Comparison of ENCODE assay signal across 24 cellular contexts in the genomic region with DNA sequence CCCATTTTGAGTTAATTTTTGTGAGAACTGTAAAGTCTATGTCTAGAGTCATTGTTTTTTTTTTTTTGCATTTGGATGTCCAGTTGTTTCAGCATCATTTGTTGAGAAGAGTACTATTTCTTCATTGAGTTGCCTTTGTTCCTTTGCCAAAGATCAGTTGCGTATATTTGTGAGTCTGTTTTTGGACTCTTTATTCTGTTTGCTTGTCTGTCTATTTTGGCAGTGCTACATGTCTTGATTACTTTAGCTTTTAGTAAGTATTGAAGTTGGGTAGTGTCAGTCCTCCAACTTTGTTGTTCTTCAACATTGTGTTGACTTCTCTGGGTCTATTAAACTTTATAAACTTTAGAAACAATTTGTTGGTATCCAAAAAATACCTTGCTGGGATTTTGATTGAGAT.
"Had no signal": no experiment of that assay in that cellular context is flagged by ENCODE, and none has a peak within 500 bp of the region (broad histone marks: within the 10 kb centered on the region; RNA-seq: fewer than 3 reads in every experiment).

No MANE protein-coding gene starts in this region.

- H3K36me3 ChIP-seq: uterus had no signal

- H3K4me3 ChIP-seq: stomach, suprapubic skin, testis, thoracic aorta, thyroid gland, tibial artery, tibial nerve, transverse colon, upper lobe of left lung, upper lobe of right lung, uterus, vagina had no signal

- DNase-seq: stimulated activated CD4-positive, alpha-beta T cell treated with anti-CD3 and anti-CD28 coated beads, Interleukin-2, amount 100 ng/mL, for 48 hours; stimulated activated CD4-positive, alpha-beta T cell treated with anti-CD3 and anti-CD28 coated beads, Interleukin-4, amount 100 ng/mL, for 1 hour; stimulated activated CD4-positive, alpha-beta T cell treated with anti-CD3 and anti-CD28 coated beads, Interleukin-4, amount 100 ng/mL, for 24 hours; stimulated activated CD4-positive, alpha-beta T cell treated with anti-CD3 and anti-CD28 coated beads, Interleukin-4, amount 100 ng/mL, for 4 hours; stimulated activated CD8-positive, alpha-beta memory T cell treated with anti-CD3 and anti-CD28 coated beads, Interleukin-4, amount 100 ng/mL, for 48 hours; stimulated activated naive B cell treated with anti-CD40 and anti-IgM and Interleukin-4, amounts not matched to agents 10 μg/mL and 1 μg/mL and 100 μg/mL, for 72 hours; stimulated activated naive CD4-positive, alpha-beta T cell; stimulated activated naive CD4-positive, alpha-beta T cell treated with Interleukin-2 at 50 U/mL for 16 hours; stimulated activated naive CD8-positive, alpha-beta T cell treated with anti-CD3 and anti-CD28 coated beads, Interleukin-15, amount 100 ng/mL, for 72 hours; stimulated activated naive CD8-positive, alpha-beta T cell treated with anti-CD3 and anti-CD28 coated beads, Interleukin-15, Interleukin-2, amounts not matched to agents 100 U/mL and 50 U/mL, for 24 hours; stomach; substantia nigra; testis; thyroid gland; tibial artery; transverse colon; trophoblast cell; upper lobe of right lung; uterus had no signal

- H3K27me3 ChIP-seq: stomach, suprapubic skin, testis, thyroid gland, tibial artery, tibial nerve, transverse colon, upper lobe of left lung, upper lobe of right lung, uterus, vagina had no signal
